In genomic region chr22:42938976-42939375, GRCh38 we compare ENCODE assay signal across 13 cellular contexts.
DNase-seq lines count a peak whose midpoint lies in the region; ATAC-seq and TF ChIP-seq lines count a peak whose summit lies in the region.
"Had no signal": no experiment of that assay in that cellular context is flagged by ENCODE, and none has a peak within 500 bp of the region (broad histone marks: within the 10 kb centered on the region; RNA-seq: fewer than 3 reads in every experiment).

No MANE protein-coding gene starts in this region.

- peaks cover 44% of the 10 kb centered on the region for H3K4me1 Mint-ChIP-seq in endodermal cell
- H3K4me1 Mint-ChIP-seq in H9: peaks cover 32 to 42% of the 10 kb centered on the region in 2 experiments

- no peak for ATAC-seq in HG03045 (IDR thresholded peaks at IDR 0.05; ENCODE audit: unreplicated experiment)
- ATAC-seq: foreskin keratinocyte; stimulated activated effector memory CD8-positive, alpha-beta T cell treated with anti-CD3 and anti-CD28 coated beads, Interleukin-12 subunit alpha, Interleukin-12 subunit beta, amount 100 ng/mL, for 72 hours had no signal

- H2AK5ac ChIP-seq in H9 (ENCODE audit: insufficient read length, low read length): no peak overlapping the region

- no peak overlapping the region for H2BK5ac ChIP-seq in H9 (ENCODE audit: insufficient read length, low read length)

- no peak overlapping the region for H4K91ac ChIP-seq in H9 (ENCODE audit: insufficient read length, low read depth, low read length)

- TF ChIP-seq CTCF in Peyer's patch (IDR thresholded peaks at IDR 0.05) (no peak), endodermal cell (conservative IDR thresholded peaks at IDR 0.05) (no peak), thyroid gland (IDR thresholded peaks at IDR 0.05) (no peak), H9 (conservative IDR thresholded peaks at IDR 0.05) (no peak)

- no peak overlapping the region for H3K9ac ChIP-seq in endodermal cell (ENCODE audit: extremely low read depth, low read length, poor library complexity, severe bottlenecking)
- H3K9ac ChIP-seq in mucosa of stomach (ENCODE audit: low read length): peak overlapping the region; percentile 54
- no peak overlapping the region for H3K9ac ChIP-seq in H9 (ENCODE audit: extremely low read depth, insufficient read length, low read length)

- H3K4ac ChIP-seq in H9 (ENCODE audit: low read depth, low read length): no peak overlapping the region

- no peak overlapping the region for H3K18ac ChIP-seq in H9 (ENCODE audit: insufficient read length, low read depth, low read length)

- no peaks in the 10 kb centered on the region for H3K27me3 ChIP-seq in Peyer's patch
- H3K27me3 ChIP-seq in endodermal cell (ENCODE audit: control insufficient read depth, insufficient read depth, low read length, poor library complexity, severe bottlenecking): no peaks in the 10 kb centered on the region
- H3K27me3 ChIP-seq in mucosa of stomach (ENCODE audit: control insufficient read depth, insufficient read depth, low read length): no peaks in the 10 kb centered on the region
- no peaks in the 10 kb centered on the region for H3K27me3 ChIP-seq in thyroid gland
- H3K27me3 ChIP-seq in H9 (ENCODE audit: insufficient read depth, low read length): no peaks in the 10 kb centered on the region
- H3K27me3 ChIP-seq: foreskin keratinocyte had no signal

- H3K9me3 ChIP-seq in Peyer's patch (no peaks in the 10 kb centered on the region), endodermal cell (ENCODE audit: control insufficient read depth, low read length) (no peaks in the 10 kb centered on the region), mucosa of stomach (ENCODE audit: control insufficient read depth, low read length) (no peaks in the 10 kb centered on the region), thyroid gland (no peaks in the 10 kb centered on the region), H9 (ENCODE audit: control insufficient read depth, low read depth, low read length) (no peaks in the 10 kb centered on the region)

- 93 to 96% methylated on average over 5 of the region's 5 CpGs for WGBS in endodermal cell (ENCODE audit: insufficient coverage in 1 of 2, insufficient read length in 1 of 2), 2 experiments
- 69 to 70% methylated on average over 5 of the region's 5 CpGs for WGBS in thyroid gland, 2 donors
- WGBS in H9 (ENCODE audit: extremely low coverage, insufficient read length, low lambda C conversion rate): no CpG with 5 or more reads among the region's 5 CpGs

- no peak overlapping the region for H2BK120ac ChIP-seq in H9 (ENCODE audit: low read depth, low read length, poor library complexity, severe bottlenecking)

- H4K20me1 ChIP-seq in H9 (ENCODE audit: control insufficient read depth, insufficient read depth, insufficient read length): no peaks in the 10 kb centered on the region

- H3K79me1 ChIP-seq in H9 (ENCODE audit: insufficient read depth, low read depth, low read length, poor library complexity, severe bottlenecking): peaks cover 10% of the 10 kb centered on the region

- no peak overlapping the region for H3K56ac ChIP-seq in H9 (ENCODE audit: insufficient read length, low read depth, low read length)

- no peak overlapping the region for H2BK15ac ChIP-seq in H9 (ENCODE audit: low read depth, low read length)

- no peak overlapping the region for H3K23ac ChIP-seq in H9 (ENCODE audit: insufficient read length, low read depth, low read length)

- H3K36me3 ChIP-seq in Peyer's patch (no peaks in the 10 kb centered on the region), endodermal cell (ENCODE audit: control insufficient read depth, insufficient read depth, low read length) (no peaks in the 10 kb centered on the region), mucosa of stomach (ENCODE audit: control insufficient read depth, insufficient read depth, low read length) (no peaks in the 10 kb centered on the region), thyroid gland (no peaks in the 10 kb centered on the region)

- H3K14ac ChIP-seq in H9 (ENCODE audit: insufficient read depth, low read length): no peak overlapping the region

- peak overlapping the region; percentile 21 to 93 (median 68) for H3K27ac ChIP-seq in Peyer's patch
- no peak overlapping the region for H3K27ac ChIP-seq in endodermal cell (ENCODE audit: low read depth, low read length)
- H3K27ac ChIP-seq in thyroid gland: peak overlapping the region; percentile 25 to 82 (median 80)
- no peak overlapping the region for H3K27ac ChIP-seq in H9 (ENCODE audit: insufficient read length, low read depth, low read length)
- H3K27ac ChIP-seq: foreskin keratinocyte had no signal

- H3K4me3 Mint-ChIP-seq in endodermal cell (no peak overlapping the region), H9 (no peak overlapping the region)
- H3K4me3 Mint-ChIP-seq: brain; memory B cell; stimulated activated effector memory CD8-positive, alpha-beta T cell treated with anti-CD3 and anti-CD28 coated beads, Interleukin-12 subunit alpha, Interleukin-12 subunit beta, amount 100 ng/mL, for 72 hours had no signal

- H3K4me1 ChIP-seq in Peyer's patch (peaks cover 0 to 70% (median 31%) of the 10 kb centered on the region in 4 donors), endodermal cell (ENCODE audit: control insufficient read depth, insufficient read depth, low read length) (peaks cover 20% of the 10 kb centered on the region), mucosa of stomach (ENCODE audit: control insufficient read depth, insufficient read depth, low read length) (peaks cover 68% of the 10 kb centered on the region), thyroid gland (peaks cover 56 to 84% of the 10 kb centered on the region in 2 donors), H9 (ENCODE audit: insufficient read depth, low read length) (peaks cover 7% of the 10 kb centered on the region; the same call in 1 of the 2 replicates)

- intact Hi-C loops in thyroid gland (cut with DNase I): no loop called here

- H2BK12ac ChIP-seq in H9 (ENCODE audit: insufficient read length, low read depth, low read length): no peak overlapping the region

- H2BK20ac ChIP-seq in H9 (ENCODE audit: low read depth, low read length, poor library complexity, severe bottlenecking): no peak overlapping the region

- H3K9me3 Mint-ChIP-seq in endodermal cell (no peaks in the 10 kb centered on the region), H9 (no peaks in the 10 kb centered on the region)
- H3K9me3 Mint-ChIP-seq: memory B cell; stimulated activated effector memory CD8-positive, alpha-beta T cell treated with anti-CD3 and anti-CD28 coated beads, Interleukin-12 subunit alpha, Interleukin-12 subunit beta, amount 100 ng/mL, for 72 hours had no signal

- no peaks in the 10 kb centered on the region for H3K23me2 ChIP-seq in H9 (ENCODE audit: insufficient read length, low read depth, low read length, poor library complexity, severe bottlenecking)

- peak overlapping the region; percentile 88 for H3K27ac Mint-ChIP-seq in endodermal cell
- no peak overlapping the region for H3K27ac Mint-ChIP-seq in H9
- H3K27ac Mint-ChIP-seq: stimulated activated effector memory CD8-positive, alpha-beta T cell treated with anti-CD3 and anti-CD28 coated beads, Interleukin-12 subunit alpha, Interleukin-12 subunit beta, amount 100 ng/mL, for 72 hours had no signal

- peak in 1 of 3 donors; percentile 38 for DNase-seq in Peyer's patch
- DNase-seq in endodermal cell: peak; percentile 28
- DNase-seq in thyroid gland: peak in 1 of 2 donors; percentile 34
- no peak for DNase-seq in H9
- DNase-seq in UCSD-AML1 (lab: John Stamatoyannopoulos, UW; ENCODE audit: unreplicated experiment): no peak
- no peak for DNase-seq in cerebellar nuclear complex (lab: John Stamatoyannopoulos, UW)
- DNase-seq: NCI-H1436 had no signal

- H3K79me2 ChIP-seq in H9 (ENCODE audit: insufficient read depth, low read length): no peaks in the 10 kb centered on the region

- H3T11ph ChIP-seq in H9 (ENCODE audit: low read length): no peak overlapping the region

- TF ChIP-seq POLR2A in Peyer's patch (IDR thresholded peaks at IDR 0.05) (no peak), thyroid gland (IDR thresholded peaks at IDR 0.05) (no peak)

- no peak overlapping the region for H2AFZ ChIP-seq in H9 (ENCODE audit: low read length)

- no peak overlapping the region for H4K5ac ChIP-seq in H9 (ENCODE audit: insufficient read length, low read depth, low read length)

- H3K36me3 Mint-ChIP-seq in endodermal cell (ENCODE audit: low read depth): peaks cover 10% of the 10 kb centered on the region
- peaks cover 0 to 2% (median 0%) of the 10 kb centered on the region in 3 experiments; a peak in 2 of 7 replicates for H3K36me3 Mint-ChIP-seq in H9 (ENCODE audit: insufficient read depth in 1 of 3, low read depth in 3 of 3)
- H3K36me3 Mint-ChIP-seq: stimulated activated effector memory CD8-positive, alpha-beta T cell treated with anti-CD3 and anti-CD28 coated beads, Interleukin-12 subunit alpha, Interleukin-12 subunit beta, amount 100 ng/mL, for 72 hours had no signal

- H3K4me3 ChIP-seq in Peyer's patch (no peak overlapping the region), endodermal cell (ENCODE audit: low read length) (no peak overlapping the region), mucosa of stomach (ENCODE audit: low read length) (no peak overlapping the region), thyroid gland (replicated peaks in 1 of 3) (no peak overlapping the region)

- H3K27me3 Mint-ChIP-seq in endodermal cell (ENCODE audit: insufficient read depth) (no peaks in the 10 kb centered on the region), H9 (ENCODE audit: low read depth) (no peaks in the 10 kb centered on the region)
- H3K27me3 Mint-ChIP-seq: brain, memory B cell had no signal

- no peak overlapping the region for H4K8ac ChIP-seq in H9 (replicated peaks; ENCODE audit: insufficient read length, low read depth, low read length)

- no peak overlapping the region for H3K4me2 ChIP-seq in H9 (ENCODE audit: insufficient read depth, insufficient read length, low read length)

Comparison
In these comparisons a context has a peak if more than half of its experiments do, and no peak if none do; other contexts are left out.
1. H3K27ac ChIP-seq: peak in Peyer's patch (4 of 4) and thyroid gland (3 of 3); none in endodermal cell (single experiment) and H9 (single experiment).